Comparison of ENCODE assay signal across 15 cellular contexts in genomic region chr15:72495007-72495406, GRCh38.
"Had no signal": no experiment of that assay in that cellular context is flagged by ENCODE, and none has a peak within 500 bp of the region (broad histone marks: within the 10 kb centered on the region; RNA-seq: fewer than 3 reads in every experiment).

No MANE protein-coding gene starts in this region.

- H3K27me3 Mint-ChIP-seq: activated naive CD8-positive, alpha-beta T cell treated with anti-CD3 and anti-CD28 coated beads, Interleukin-2, amount 10 ng/mL, durations not matched to agents 7 days and 5 days; stimulated activated naive CD8-positive, alpha-beta T cell treated with anti-CD3 and anti-CD28 coated beads, Interleukin-15, amount 100 ng/mL, for 72 hours had no signal

- DNase-seq: activated effector memory CD4-positive, alpha-beta T cell treated with Interleukin-2 at 50 U/mL for 16 hours; activated naive CD8-positive, alpha-beta T cell treated with anti-CD3 and anti-CD28 coated beads, Interleukin-2, amount 10 ng/mL, durations not matched to agents 7 days and 5 days; activated T-cell treated with anti-CD3 and anti-CD28 coated beads, Interleukin-2, amount 50 U/mL, for 1 hour; immature natural killer cell; occipital lobe; stimulated activated CD4-positive, alpha-beta T cell treated with anti-CD3 and anti-CD28 coated beads, Interleukin-15, amount 100 ng/mL, for 24 hours; stimulated activated CD4-positive, alpha-beta T cell treated with anti-CD3 and anti-CD28 coated beads, Interleukin-4, amount 100 ng/mL, for 24 hours; stimulated activated naive CD8-positive, alpha-beta T cell treated with anti-CD3 and anti-CD28 coated beads, Interleukin-15, amount 100 ng/mL, for 72 hours had no signal

- H3K9me3 ChIP-seq: ascending aorta, thoracic aorta had no signal

- H3K4me3 Mint-ChIP-seq: activated naive CD8-positive, alpha-beta T cell treated with anti-CD3 and anti-CD28 coated beads, Interleukin-2, amount 10 ng/mL, durations not matched to agents 7 days and 5 days; nephron; stimulated activated naive CD8-positive, alpha-beta T cell treated with anti-CD3 and anti-CD28 coated beads, Interleukin-15, amount 100 ng/mL, for 72 hours; T-helper 1 cell treated with Interleukin-12 subunit alpha and Interleukin-12 subunit beta and Interleukin-4 antibody, amounts not matched to agents 30 μg/mL and 1 μg/mL, for 36 hours; WTC11 had no signal

- H3K9me3 Mint-ChIP-seq: activated naive CD8-positive, alpha-beta T cell treated with anti-CD3 and anti-CD28 coated beads, Interleukin-2, amount 10 ng/mL, durations not matched to agents 7 days and 5 days; immature natural killer cell; nephron; stimulated activated naive CD8-positive, alpha-beta T cell treated with anti-CD3 and anti-CD28 coated beads, Interleukin-15, amount 100 ng/mL, for 72 hours; T-helper 1 cell treated with Interleukin-12 subunit alpha and Interleukin-12 subunit beta and Interleukin-4 antibody, amounts not matched to agents 30 μg/mL and 1 μg/mL, for 36 hours; WTC11 had no signal

- H3K27me3 ChIP-seq: ascending aorta had no signal

- H3K27ac Mint-ChIP-seq: activated naive CD8-positive, alpha-beta T cell treated with anti-CD3 and anti-CD28 coated beads, Interleukin-2, amount 10 ng/mL, durations not matched to agents 7 days and 5 days; nephron; T-helper 1 cell treated with Interleukin-12 subunit alpha and Interleukin-12 subunit beta and Interleukin-4 antibody, amounts not matched to agents 30 μg/mL and 1 μg/mL, for 36 hours; WTC11 had no signal

- H3K36me3 ChIP-seq: ascending aorta, thoracic aorta had no signal

- ATAC-seq: esophagus mucosa; stimulated activated naive CD8-positive, alpha-beta T cell treated with anti-CD3 and anti-CD28 coated beads, Interleukin-15, amount 100 ng/mL, for 72 hours; WTC11 had no signal

- H3K4me3 ChIP-seq: ascending aorta, lung, thoracic aorta had no signal

- H3K27ac ChIP-seq: ascending aorta, thoracic aorta had no signal
